In the genomic region with DNA sequence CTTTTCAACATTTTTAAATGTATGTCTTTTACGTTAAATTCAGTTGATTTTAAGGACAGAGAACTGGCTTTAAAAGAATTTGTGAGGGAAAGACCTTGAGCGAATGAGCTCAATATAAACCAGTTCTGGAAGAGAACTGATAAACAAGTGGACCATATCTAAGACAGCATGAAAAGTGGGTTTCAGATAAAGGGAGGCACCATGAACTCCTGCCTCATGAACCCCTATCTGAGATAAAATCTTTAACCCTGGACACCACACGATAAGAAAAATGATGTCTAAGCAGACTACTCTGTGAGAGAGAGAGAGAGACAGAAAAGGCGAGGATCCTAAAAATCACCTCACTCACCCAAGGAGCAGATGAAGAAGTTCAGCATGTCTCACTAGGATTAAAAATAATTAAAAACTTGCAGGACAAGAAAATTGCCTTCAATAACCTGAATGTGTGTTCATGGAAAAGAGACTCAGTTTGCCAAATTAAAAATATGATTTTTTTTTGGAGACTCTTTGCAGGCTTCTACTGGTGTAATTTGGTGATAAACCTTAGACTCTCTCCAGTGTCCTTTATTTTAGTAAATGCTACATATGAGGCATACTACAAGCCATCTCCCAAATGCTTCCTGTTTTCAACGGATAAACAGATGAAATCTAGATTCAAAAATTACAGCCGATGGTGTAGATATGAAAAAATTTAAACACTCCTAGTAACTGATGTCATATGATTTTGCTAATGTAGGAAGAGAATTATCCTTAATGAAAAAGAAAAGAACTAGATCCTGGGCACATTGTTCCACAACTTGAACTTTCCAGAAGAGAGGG, we compare ENCODE assay signal across 1 cellular context.
A peak's percentile ranks its signal among the peaks of the same experiment; 100 is the strongest.
TF ChIP-seq lines count a peak whose summit lies in the region.

No MANE protein-coding gene starts in this region.

TF ChIP-seq in K562, 482 proteins besides CTCF, POLR2A, EP300 and RAD21 (continued from another document and continues in another):
- TF ChIP-seq, protein P1, sequence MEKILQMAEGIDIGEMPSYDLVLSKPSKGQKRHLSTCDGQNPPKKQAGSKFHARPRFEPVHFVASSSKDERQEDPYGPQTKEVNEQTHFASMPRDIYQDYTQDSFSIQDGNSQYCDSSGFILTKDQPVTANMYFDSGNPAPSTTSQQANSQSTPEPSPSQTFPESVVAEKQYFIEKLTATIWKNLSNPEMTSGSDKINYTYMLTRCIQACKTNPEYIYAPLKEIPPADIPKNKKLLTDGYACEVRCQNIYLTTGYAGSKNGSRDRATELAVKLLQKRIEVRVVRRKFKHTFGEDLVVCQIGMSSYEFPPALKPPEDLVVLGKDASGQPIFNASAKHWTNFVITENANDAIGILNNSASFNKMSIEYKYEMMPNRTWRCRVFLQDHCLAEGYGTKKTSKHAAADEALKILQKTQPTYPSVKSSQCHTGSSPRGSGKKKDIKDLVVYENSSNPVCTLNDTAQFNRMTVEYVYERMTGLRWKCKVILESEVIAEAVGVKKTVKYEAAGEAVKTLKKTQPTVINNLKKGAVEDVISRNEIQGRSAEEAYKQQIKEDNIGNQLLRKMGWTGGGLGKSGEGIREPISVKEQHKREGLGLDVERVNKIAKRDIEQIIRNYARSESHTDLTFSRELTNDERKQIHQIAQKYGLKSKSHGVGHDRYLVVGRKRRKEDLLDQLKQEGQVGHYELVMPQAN (IDR thresholded peaks at IDR 0.05; ENCODE audit: borderline replicate concordance): no peak
- TF ChIP-seq ZFP30 (CRISPR knock-in tag; IDR thresholded peaks at IDR 0.05; ENCODE audit: borderline replicate concordance): no peak
- no peak for TF ChIP-seq TEAD2 (tag; IDR thresholded peaks at IDR 0.05)
- peak; percentile 96 for TF ChIP-seq SMARCA4 (IDR thresholded peaks at IDR 0.05)
- TF ChIP-seq, protein P2, sequence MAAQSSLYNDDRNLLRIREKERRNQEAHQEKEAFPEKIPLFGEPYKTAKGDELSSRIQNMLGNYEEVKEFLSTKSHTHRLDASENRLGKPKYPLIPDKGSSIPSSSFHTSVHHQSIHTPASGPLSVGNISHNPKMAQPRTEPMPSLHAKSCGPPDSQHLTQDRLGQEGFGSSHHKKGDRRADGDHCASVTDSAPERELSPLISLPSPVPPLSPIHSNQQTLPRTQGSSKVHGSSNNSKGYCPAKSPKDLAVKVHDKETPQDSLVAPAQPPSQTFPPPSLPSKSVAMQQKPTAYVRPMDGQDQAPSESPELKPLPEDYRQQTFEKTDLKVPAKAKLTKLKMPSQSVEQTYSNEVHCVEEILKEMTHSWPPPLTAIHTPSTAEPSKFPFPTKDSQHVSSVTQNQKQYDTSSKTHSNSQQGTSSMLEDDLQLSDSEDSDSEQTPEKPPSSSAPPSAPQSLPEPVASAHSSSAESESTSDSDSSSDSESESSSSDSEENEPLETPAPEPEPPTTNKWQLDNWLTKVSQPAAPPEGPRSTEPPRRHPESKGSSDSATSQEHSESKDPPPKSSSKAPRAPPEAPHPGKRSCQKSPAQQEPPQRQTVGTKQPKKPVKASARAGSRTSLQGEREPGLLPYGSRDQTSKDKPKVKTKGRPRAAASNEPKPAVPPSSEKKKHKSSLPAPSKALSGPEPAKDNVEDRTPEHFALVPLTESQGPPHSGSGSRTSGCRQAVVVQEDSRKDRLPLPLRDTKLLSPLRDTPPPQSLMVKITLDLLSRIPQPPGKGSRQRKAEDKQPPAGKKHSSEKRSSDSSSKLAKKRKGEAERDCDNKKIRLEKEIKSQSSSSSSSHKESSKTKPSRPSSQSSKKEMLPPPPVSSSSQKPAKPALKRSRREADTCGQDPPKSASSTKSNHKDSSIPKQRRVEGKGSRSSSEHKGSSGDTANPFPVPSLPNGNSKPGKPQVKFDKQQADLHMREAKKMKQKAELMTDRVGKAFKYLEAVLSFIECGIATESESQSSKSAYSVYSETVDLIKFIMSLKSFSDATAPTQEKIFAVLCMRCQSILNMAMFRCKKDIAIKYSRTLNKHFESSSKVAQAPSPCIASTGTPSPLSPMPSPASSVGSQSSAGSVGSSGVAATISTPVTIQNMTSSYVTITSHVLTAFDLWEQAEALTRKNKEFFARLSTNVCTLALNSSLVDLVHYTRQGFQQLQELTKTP (IDR thresholded peaks at IDR 0.05; ENCODE audit: low read depth in 1 of 2, partially characterized antibody in 2 of 2): peak; percentile 74 to 86
- TF ChIP-seq, protein P3, sequence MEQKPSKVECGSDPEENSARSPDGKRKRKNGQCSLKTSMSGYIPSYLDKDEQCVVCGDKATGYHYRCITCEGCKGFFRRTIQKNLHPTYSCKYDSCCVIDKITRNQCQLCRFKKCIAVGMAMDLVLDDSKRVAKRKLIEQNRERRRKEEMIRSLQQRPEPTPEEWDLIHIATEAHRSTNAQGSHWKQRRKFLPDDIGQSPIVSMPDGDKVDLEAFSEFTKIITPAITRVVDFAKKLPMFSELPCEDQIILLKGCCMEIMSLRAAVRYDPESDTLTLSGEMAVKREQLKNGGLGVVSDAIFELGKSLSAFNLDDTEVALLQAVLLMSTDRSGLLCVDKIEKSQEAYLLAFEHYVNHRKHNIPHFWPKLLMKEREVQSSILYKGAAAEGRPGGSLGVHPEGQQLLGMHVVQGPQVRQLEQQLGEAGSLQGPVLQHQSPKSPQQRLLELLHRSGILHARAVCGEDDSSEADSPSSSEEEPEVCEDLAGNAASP (IDR thresholded peaks at IDR 0.05): no peak
- peak; percentile 66; the same call in 1 of the 2 replicates for TF ChIP-seq BACH1 (tag; IDR thresholded peaks at IDR 0.05)
- TF ChIP-seq ZNF143 (CRISPR knock-in tag; IDR thresholded peaks at IDR 0.05): no peak
- no peak for TF ChIP-seq PCBP2 (IDR thresholded peaks at IDR 0.05; ENCODE audit: low read depth, low read length, poor library complexity, severe bottlenecking)
- peak; percentile 94 for TF ChIP-seq CBFA2T2 (conservative IDR thresholded peaks at IDR 0.05)
- peak; percentile 57 for TF ChIP-seq NFE2 (IDR thresholded peaks at IDR 0.05; ENCODE audit: low read depth)
- no peak for TF ChIP-seq ZNF121 (CRISPR knock-in tag; conservative IDR thresholded peaks at IDR 0.05)
- TF ChIP-seq ATF1 (CRISPR knock-in tag; IDR thresholded peaks at IDR 0.05): no peak
- TF ChIP-seq ATF1 (tag; IDR thresholded peaks at IDR 0.05): peak; percentile 42; the same call in 1 of the 2 replicates
- TF ChIP-seq ZNF561 (CRISPR knock-in tag; conservative IDR thresholded peaks at IDR 0.05): no peak
- peak; percentile 25; the same call in 1 of the 2 replicates for TF ChIP-seq C11orf30 (IDR thresholded peaks at IDR 0.05; ENCODE audit: low read depth)
- TF ChIP-seq ZC3H4 (CRISPR knock-in tag; IDR thresholded peaks at IDR 0.05; ENCODE audit: borderline replicate concordance): no peak
- TF ChIP-seq, protein P4, sequence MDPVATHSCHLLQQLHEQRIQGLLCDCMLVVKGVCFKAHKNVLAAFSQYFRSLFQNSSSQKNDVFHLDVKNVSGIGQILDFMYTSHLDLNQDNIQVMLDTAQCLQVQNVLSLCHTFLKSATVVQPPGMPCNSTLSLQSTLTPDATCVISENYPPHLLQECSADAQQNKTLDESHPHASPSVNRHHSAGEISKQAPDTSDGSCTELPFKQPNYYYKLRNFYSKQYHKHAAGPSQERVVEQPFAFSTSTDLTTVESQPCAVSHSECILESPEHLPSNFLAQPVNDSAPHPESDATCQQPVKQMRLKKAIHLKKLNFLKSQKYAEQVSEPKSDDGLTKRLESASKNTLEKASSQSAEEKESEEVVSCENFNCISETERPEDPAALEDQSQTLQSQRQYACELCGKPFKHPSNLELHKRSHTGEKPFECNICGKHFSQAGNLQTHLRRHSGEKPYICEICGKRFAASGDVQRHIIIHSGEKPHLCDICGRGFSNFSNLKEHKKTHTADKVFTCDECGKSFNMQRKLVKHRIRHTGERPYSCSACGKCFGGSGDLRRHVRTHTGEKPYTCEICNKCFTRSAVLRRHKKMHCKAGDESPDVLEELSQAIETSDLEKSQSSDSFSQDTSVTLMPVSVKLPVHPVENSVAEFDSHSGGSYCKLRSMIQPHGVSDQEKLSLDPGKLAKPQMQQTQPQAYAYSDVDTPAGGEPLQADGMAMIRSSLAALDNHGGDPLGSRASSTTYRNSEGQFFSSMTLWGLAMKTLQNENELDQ (CRISPR knock-in tag; IDR thresholded peaks at IDR 0.05; ENCODE audit: borderline replicate concordance): no peak
- no peak for TF ChIP-seq BRD4 (IDR thresholded peaks at IDR 0.05)
- TF ChIP-seq BRCA1 (IDR thresholded peaks at IDR 0.05): no peak
- TF ChIP-seq BRCA1 (CRISPR knock-in tag; IDR thresholded peaks at IDR 0.05): no peak
- TF ChIP-seq MTA3 (IDR thresholded peaks at IDR 0.05; ENCODE audit: borderline replicate concordance): peak; percentile 72; the same call in 1 of the 2 replicates
- TF ChIP-seq ZEB2 (IDR thresholded peaks at IDR 0.05): peak; percentile 74; the same call in 1 of the 2 replicates
- no peak for TF ChIP-seq ZNF717 (CRISPR knock-in tag; IDR thresholded peaks at IDR 0.05)
- peak; percentile 75; the same call in 1 of the 2 replicates for TF ChIP-seq JUND (IDR thresholded peaks at IDR 0.05; ENCODE audit: borderline replicate concordance, low read depth, low read length)
- peak; percentile 70; the same call in 1 of the 3 replicates for TF ChIP-seq JUND (tag; IDR thresholded peaks at IDR 0.05; ENCODE audit: borderline replicate concordance, low read depth, low read length)
- TF ChIP-seq DACH1 (IDR thresholded peaks at IDR 0.05; ENCODE audit: partially characterized antibody): peak; percentile 34
- TF ChIP-seq CBFB (CRISPR knock-in tag; IDR thresholded peaks at IDR 0.05): no peak
- TF ChIP-seq SRSF7 (optimal IDR thresholded peaks at IDR 0.05; ENCODE audit: low read depth, low read length): no peak
- TF ChIP-seq ARNT (IDR thresholded peaks at IDR 0.05): 0 out of 4 replicates have a peak, but pooled peaks of 1 of the 2 experiments have one; percentile 28
- TF ChIP-seq POLR2AphosphoS5 (IDR thresholded peaks at IDR 0.05; ENCODE audit: control insufficient read depth, insufficient read depth, low read depth, low read length): peak; percentile 83; the same call in 1 of the 2 replicates
- TF ChIP-seq MAZ (CRISPR knock-in tag; conservative IDR thresholded peaks at IDR 0.05 in 1 of 2, IDR thresholded peaks at IDR 0.05 in 1 of 2): peak; percentile 40 to 59; a peak in 3 of 4 replicates
- peak; percentile 66 for TF ChIP-seq ATF7 (IDR thresholded peaks at IDR 0.05)
- TF ChIP-seq, protein P5, sequence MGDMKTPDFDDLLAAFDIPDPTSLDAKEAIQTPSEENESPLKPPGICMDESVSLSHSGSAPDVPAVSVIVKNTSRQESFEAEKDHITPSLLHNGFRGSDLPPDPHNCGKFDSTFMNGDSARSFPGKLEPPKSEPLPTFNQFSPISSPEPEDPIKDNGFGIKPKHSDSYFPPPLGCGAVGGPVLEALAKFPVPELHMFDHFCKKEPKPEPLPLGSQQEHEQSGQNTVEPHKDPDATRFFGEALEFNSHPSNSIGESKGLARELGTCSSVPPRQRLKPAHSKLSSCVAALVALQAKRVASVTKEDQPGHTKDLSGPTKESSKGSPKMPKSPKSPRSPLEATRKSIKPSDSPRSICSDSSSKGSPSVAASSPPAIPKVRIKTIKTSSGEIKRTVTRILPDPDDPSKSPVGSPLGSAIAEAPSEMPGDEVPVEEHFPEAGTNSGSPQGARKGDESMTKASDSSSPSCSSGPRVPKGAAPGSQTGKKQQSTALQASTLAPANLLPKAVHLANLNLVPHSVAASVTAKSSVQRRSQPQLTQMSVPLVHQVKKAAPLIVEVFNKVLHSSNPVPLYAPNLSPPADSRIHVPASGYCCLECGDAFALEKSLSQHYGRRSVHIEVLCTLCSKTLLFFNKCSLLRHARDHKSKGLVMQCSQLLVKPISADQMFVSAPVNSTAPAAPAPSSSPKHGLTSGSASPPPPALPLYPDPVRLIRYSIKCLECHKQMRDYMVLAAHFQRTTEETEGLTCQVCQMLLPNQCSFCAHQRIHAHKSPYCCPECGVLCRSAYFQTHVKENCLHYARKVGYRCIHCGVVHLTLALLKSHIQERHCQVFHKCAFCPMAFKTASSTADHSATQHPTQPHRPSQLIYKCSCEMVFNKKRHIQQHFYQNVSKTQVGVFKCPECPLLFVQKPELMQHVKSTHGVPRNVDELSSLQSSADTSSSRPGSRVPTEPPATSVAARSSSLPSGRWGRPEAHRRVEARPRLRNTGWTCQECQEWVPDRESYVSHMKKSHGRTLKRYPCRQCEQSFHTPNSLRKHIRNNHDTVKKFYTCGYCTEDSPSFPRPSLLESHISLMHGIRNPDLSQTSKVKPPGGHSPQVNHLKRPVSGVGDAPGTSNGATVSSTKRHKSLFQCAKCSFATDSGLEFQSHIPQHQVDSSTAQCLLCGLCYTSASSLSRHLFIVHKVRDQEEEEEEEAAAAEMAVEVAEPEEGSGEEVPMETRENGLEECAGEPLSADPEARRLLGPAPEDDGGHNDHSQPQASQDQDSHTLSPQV (IDR thresholded peaks at IDR 0.05): peak; percentile 33
- TF ChIP-seq ZZZ3 (IDR thresholded peaks at IDR 0.05): no peak
- no peak for TF ChIP-seq NFIX (CRISPR knock-in tag; IDR thresholded peaks at IDR 0.05; ENCODE audit: low read depth)
- peak; percentile 11; the same call in 1 of the 2 replicates for TF ChIP-seq ZNF584 (CRISPR knock-in tag; IDR thresholded peaks at IDR 0.05; ENCODE audit: low read depth)
- TF ChIP-seq EP400 (IDR thresholded peaks at IDR 0.05): peak; percentile 6; the same call in 1 of the 2 replicates
- no peak for TF ChIP-seq ZNF133 (CRISPR knock-in tag; IDR thresholded peaks at IDR 0.05)
- no peak for TF ChIP-seq ZC3H11A (IDR thresholded peaks at IDR 0.05; ENCODE audit: low read depth, low read length)
- TF ChIP-seq MYBL2 (IDR thresholded peaks at IDR 0.05; ENCODE audit: low read depth): peak; percentile 56; the same call in 1 of the 2 replicates
- no peak for TF ChIP-seq MYBL2 (CRISPR knock-in tag; IDR thresholded peaks at IDR 0.05; ENCODE audit: borderline replicate concordance)
- TF ChIP-seq, protein P6, sequence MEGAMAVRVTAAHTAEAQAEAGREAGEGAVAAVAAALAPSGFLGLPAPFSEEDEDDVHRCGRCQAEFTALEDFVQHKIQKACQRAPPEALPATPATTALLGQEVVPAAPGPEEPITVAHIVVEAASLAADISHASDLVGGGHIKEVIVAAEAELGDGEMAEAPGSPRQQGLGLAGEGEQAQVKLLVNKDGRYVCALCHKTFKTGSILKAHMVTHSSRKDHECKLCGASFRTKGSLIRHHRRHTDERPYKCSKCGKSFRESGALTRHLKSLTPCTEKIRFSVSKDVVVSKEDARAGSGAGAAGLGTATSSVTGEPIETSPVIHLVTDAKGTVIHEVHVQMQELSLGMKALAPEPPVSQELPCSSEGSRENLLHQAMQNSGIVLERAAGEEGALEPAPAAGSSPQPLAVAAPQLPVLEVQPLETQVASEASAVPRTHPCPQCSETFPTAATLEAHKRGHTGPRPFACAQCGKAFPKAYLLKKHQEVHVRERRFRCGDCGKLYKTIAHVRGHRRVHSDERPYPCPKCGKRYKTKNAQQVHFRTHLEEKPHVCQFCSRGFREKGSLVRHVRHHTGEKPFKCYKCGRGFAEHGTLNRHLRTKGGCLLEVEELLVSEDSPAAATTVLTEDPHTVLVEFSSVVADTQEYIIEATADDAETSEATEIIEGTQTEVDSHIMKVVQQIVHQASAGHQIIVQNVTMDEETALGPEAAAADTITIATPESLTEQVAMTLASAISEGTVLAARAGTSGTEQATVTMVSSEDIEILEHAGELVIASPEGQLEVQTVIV (CRISPR knock-in tag; IDR thresholded peaks at IDR 0.05; ENCODE audit: borderline replicate concordance): 0 out of 2 replicates have a peak, but pooled peaks have one; percentile 64
- peak; percentile 73 for TF ChIP-seq NFIC (IDR thresholded peaks at IDR 0.05)
- TF ChIP-seq SMC3 (conservative IDR thresholded peaks at IDR 0.05; ENCODE audit: insufficient read depth, low read depth, low read length): no peak
- TF ChIP-seq ZNF644 (tag; IDR thresholded peaks at IDR 0.05; ENCODE audit: low read depth): peak; percentile 76
- peak; percentile 56; the same call in 1 of the 2 replicates for TF ChIP-seq PHB2 (IDR thresholded peaks at IDR 0.05; ENCODE audit: low read depth)
- peak in 1 of 2 experiments; percentile 96; a peak in 2 of 4 replicates for TF ChIP-seq RCOR1 (IDR thresholded peaks at IDR 0.05; ENCODE audit: borderline replicate concordance in 1 of 2, low read depth in 2 of 2, low read length in 2 of 2)
